In the genomic region with DNA sequence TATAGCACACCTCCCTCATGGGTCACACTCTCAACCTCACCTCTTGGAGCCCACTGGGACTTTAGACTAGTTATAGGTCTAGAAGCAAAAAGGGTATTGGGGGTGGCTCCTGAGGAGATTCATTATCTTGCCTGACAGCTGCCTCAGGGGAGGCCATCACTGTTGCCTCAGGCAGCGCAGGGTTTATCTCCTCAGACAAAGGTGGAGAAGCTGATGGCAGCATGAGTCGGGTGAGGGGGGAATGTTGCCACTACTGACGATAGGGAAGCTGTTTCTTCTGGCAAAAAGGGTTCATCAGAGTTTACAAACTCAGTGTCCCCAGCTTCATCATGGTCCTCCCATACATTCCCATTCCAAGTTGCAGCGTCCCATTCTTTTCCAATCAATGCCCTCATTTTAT, we compare ENCODE assay signal across 39 cellular contexts.
"Had no signal": no experiment of that assay in that cellular context is flagged by ENCODE, and none has a peak within 500 bp of the region (broad histone marks: within the 10 kb centered on the region; RNA-seq: fewer than 3 reads in every experiment).

No MANE protein-coding gene starts in this region.

- H3K27me3 Mint-ChIP-seq: activated naive CD4-positive, alpha-beta T cell treated with anti-CD3 and anti-CD28 coated beads, Interleukin-2, amount 10 ng/mL, durations not matched to agents 7 days and 5 days; activated naive CD8-positive, alpha-beta T cell treated with anti-CD3 and anti-CD28 coated beads, Interleukin-2, amount 10 ng/mL, durations not matched to agents 7 days and 5 days; activated naive CD8-positive, alpha-beta T cell treated with anti-CD3 and anti-CD28 coated beads, Interleukin-2, amount 50 U/mL, for 24 hours; central memory CD8-positive, alpha-beta T cell had no signal

- H3K4me3 Mint-ChIP-seq: activated naive CD4-positive, alpha-beta T cell treated with anti-CD3 and anti-CD28 coated beads for 36 hours; activated naive CD4-positive, alpha-beta T cell treated with anti-CD3 and anti-CD28 coated beads, Interleukin-2, amount 10 ng/mL, durations not matched to agents 7 days and 5 days; activated naive CD4-positive, alpha-beta T cell treated with anti-CD3 and anti-CD28 coated beads, Interleukin-2, amount 50 U/mL, for 24 hours; activated naive CD8-positive, alpha-beta T cell; activated naive CD8-positive, alpha-beta T cell treated with anti-CD3 and anti-CD28 coated beads for 36 hours; activated naive CD8-positive, alpha-beta T cell treated with anti-CD3 and anti-CD28 coated beads, Interleukin-2, amount 10 ng/mL, durations not matched to agents 7 days and 5 days; activated naive CD8-positive, alpha-beta T cell treated with anti-CD3 and anti-CD28 coated beads, Interleukin-2, amount 50 U/mL, for 24 hours; activated T-cell treated with anti-CD3 and anti-CD28 coated beads, Interleukin-2, amount 50 U/mL, for 4 hours; activated T-cell treated with anti-CD3 and anti-CD28 coated beads, Interleukin-2, amount 50 U/mL, for 72 hours; activated T-helper 1 cell treated with anti-CD3 and anti-CD28 coated beads, Interleukin-12 subunit alpha, Interleukin-12 subunit beta, Interleukin-2, Interleukin-4 antibody, amounts not matched to agents 30 ng/mL and 10 ng/mL and 1 ng/mL, durations not matched to agents 14 hours and 24 hours and 36 hours; activated T-helper 17 cell treated with anti-CD3 and anti-CD28 coated beads, Interleukin-2, amount 50 U/mL, for 72 hours; brain; central memory CD8-positive, alpha-beta T cell had no signal

- H3K4me1 ChIP-seq: adrenal gland, ascending aorta, body of pancreas, breast epithelium, colonic mucosa had no signal

- H3K27ac Mint-ChIP-seq: activated naive CD4-positive, alpha-beta T cell treated with anti-CD3 and anti-CD28 coated beads for 36 hours; activated naive CD4-positive, alpha-beta T cell treated with anti-CD3 and anti-CD28 coated beads, Interleukin-2, amount 10 ng/mL, durations not matched to agents 7 days and 5 days; activated naive CD4-positive, alpha-beta T cell treated with anti-CD3 and anti-CD28 coated beads, Interleukin-2, amount 50 U/mL, for 24 hours; activated naive CD4-positive, alpha-beta T cell treated with anti-CD3 and anti-CD28 coated beads, Interleukin-2, amount 50 U/mL, for 72 hours; activated naive CD8-positive, alpha-beta T cell; activated naive CD8-positive, alpha-beta T cell treated with anti-CD3 and anti-CD28 coated beads for 36 hours; activated naive CD8-positive, alpha-beta T cell treated with anti-CD3 and anti-CD28 coated beads, Interleukin-2, amount 10 ng/mL, durations not matched to agents 7 days and 5 days; activated naive CD8-positive, alpha-beta T cell treated with anti-CD3 and anti-CD28 coated beads, Interleukin-2, amount 50 U/mL, for 24 hours; activated T-cell treated with anti-CD3 and anti-CD28 coated beads, Interleukin-2, amount 50 U/mL, for 72 hours; activated T-helper 1 cell treated with anti-CD3 and anti-CD28 coated beads, Interleukin-12 subunit alpha, Interleukin-12 subunit beta, Interleukin-2, Interleukin-4 antibody, amounts not matched to agents 30 ng/mL and 10 ng/mL and 1 ng/mL, durations not matched to agents 14 hours and 24 hours and 36 hours; activated T-helper 17 cell treated with anti-CD3 and anti-CD28 coated beads, Interleukin-2, amount 50 U/mL, for 72 hours; activated T-helper 2 cell treated with anti-CD3 and anti-CD28 coated beads, Interferon-gamma antibody, Interleukin-2, Interleukin-4, amounts not matched to agents 10 μg/mL and 5 μg/mL and 100 μg/mL, durations not matched to agents 14 hours and 24 hours and 36 hours; brain had no signal

- FAIRE-seq: astrocyte, bronchial epithelial cell, colon had no signal

- DNase-seq: activated effector memory CD4-positive, alpha-beta T cell treated with anti-CD3 and anti-CD28 coated beads, Interleukin-2, amount 50 U/mL, for 16 hours; activated effector memory CD4-positive, alpha-beta T cell treated with Interleukin-2 at 50 U/mL for 16 hours; activated gamma-delta T cell; activated gamma-delta T cell treated with Interleukin-2 at 50 U/mL for 16 hours; activated naive CD4-positive, alpha-beta T cell; activated naive CD4-positive, alpha-beta T cell treated with anti-CD3 and anti-CD28 coated beads for 36 hours; activated naive CD4-positive, alpha-beta T cell treated with anti-CD3 and anti-CD28 coated beads, Interleukin-2, amount 10 ng/mL, durations not matched to agents 7 days and 5 days; activated naive CD4-positive, alpha-beta T cell treated with anti-CD3 and anti-CD28 coated beads, Interleukin-2, amount 50 U/mL, for 16 hours; activated naive CD4-positive, alpha-beta T cell treated with Interleukin-2 at 50 U/mL for 16 hours; activated naive CD8-positive, alpha-beta T cell treated with anti-CD3 and anti-CD28 coated beads for 36 hours; activated naive CD8-positive, alpha-beta T cell treated with anti-CD3 and anti-CD28 coated beads, Interleukin-2, amount 10 ng/mL, durations not matched to agents 7 days and 5 days; activated naive CD8-positive, alpha-beta T cell treated with anti-CD3 and anti-CD28 coated beads, Interleukin-2, amount 50 U/mL, for 24 hours; activated T-cell treated with anti-CD3 and anti-CD28 coated beads, Interleukin-2, amount 50 U/mL, for 4 hours; activated T-cell treated with anti-CD3 and anti-CD28 coated beads, Interleukin-2, amount 50 U/mL, for 48 hours; activated T-cell treated with anti-CD3 and anti-CD28 coated beads, Interleukin-2, amount 50 U/mL, for 72 hours; adrenal gland; amniotic stem cell; amygdala; anterior cingulate cortex; aorta; body of pancreas; caudate nucleus; central memory CD4-positive, alpha-beta T cell; cerebellar nuclear complex; colonic mucosa had no signal

- ATAC-seq: activated naive CD4-positive, alpha-beta T cell treated with anti-CD3 and anti-CD28 coated beads, Interleukin-2, amount 50 U/mL, for 72 hours; activated naive CD8-positive, alpha-beta T cell treated with anti-CD3 and anti-CD28 coated beads, Interleukin-2, amount 50 U/mL, for 24 hours; activated T-cell treated with anti-CD3 and anti-CD28 coated beads, Interleukin-2, amount 50 U/mL, for 4 hours; activated T-cell treated with anti-CD3 and anti-CD28 coated beads, Interleukin-2, amount 50 U/mL, for 72 hours; activated T-helper 17 cell treated with anti-CD3 and anti-CD28 coated beads, Interleukin-2, amount 50 U/mL, for 72 hours; body of pancreas had no signal

- H3K27me3 ChIP-seq: adrenal gland, ascending aorta, body of pancreas, breast epithelium, cardiac muscle cell, colonic mucosa had no signal

- H3K9me3 ChIP-seq: body of pancreas, colonic mucosa had no signal

- H3K36me3 Mint-ChIP-seq: activated naive CD4-positive, alpha-beta T cell treated with anti-CD3 and anti-CD28 coated beads, Interleukin-2, amount 10 ng/mL, durations not matched to agents 7 days and 5 days; activated naive CD4-positive, alpha-beta T cell treated with anti-CD3 and anti-CD28 coated beads, Interleukin-2, amount 50 U/mL, for 24 hours; activated naive CD8-positive, alpha-beta T cell; activated naive CD8-positive, alpha-beta T cell treated with anti-CD3 and anti-CD28 coated beads for 36 hours; activated naive CD8-positive, alpha-beta T cell treated with anti-CD3 and anti-CD28 coated beads, Interleukin-2, amount 10 ng/mL, durations not matched to agents 7 days and 5 days; brain had no signal

- H3K9me3 Mint-ChIP-seq: activated naive CD4-positive, alpha-beta T cell treated with anti-CD3 and anti-CD28 coated beads, Interleukin-2, amount 50 U/mL, for 24 hours; activated naive CD8-positive, alpha-beta T cell treated with anti-CD3 and anti-CD28 coated beads for 36 hours; activated T-helper 1 cell treated with anti-CD3 and anti-CD28 coated beads, Interleukin-12 subunit alpha, Interleukin-12 subunit beta, Interleukin-2, Interleukin-4 antibody, amounts not matched to agents 30 ng/mL and 10 ng/mL and 1 ng/mL, durations not matched to agents 14 hours and 24 hours and 36 hours; activated T-helper 2 cell treated with anti-CD3 and anti-CD28 coated beads, Interferon-gamma antibody, Interleukin-2, Interleukin-4, amounts not matched to agents 10 μg/mL and 5 μg/mL and 100 μg/mL, durations not matched to agents 14 hours and 24 hours and 36 hours; central memory CD8-positive, alpha-beta T cell had no signal

- H3K27ac ChIP-seq: adrenal gland, ascending aorta, body of pancreas, breast epithelium, cardiac muscle cell, colonic mucosa had no signal

- H3K4me1 Mint-ChIP-seq: activated naive CD4-positive, alpha-beta T cell treated with anti-CD3 and anti-CD28 coated beads, Interleukin-2, amount 10 ng/mL, durations not matched to agents 7 days and 5 days; activated naive CD4-positive, alpha-beta T cell treated with anti-CD3 and anti-CD28 coated beads, Interleukin-2, amount 50 U/mL, for 24 hours; activated naive CD8-positive, alpha-beta T cell treated with anti-CD3 and anti-CD28 coated beads for 36 hours; activated naive CD8-positive, alpha-beta T cell treated with anti-CD3 and anti-CD28 coated beads, Interleukin-2, amount 10 ng/mL, durations not matched to agents 7 days and 5 days; activated naive CD8-positive, alpha-beta T cell treated with anti-CD3 and anti-CD28 coated beads, Interleukin-2, amount 50 U/mL, for 24 hours; activated T-helper 17 cell treated with anti-CD3 and anti-CD28 coated beads, Interleukin-2, amount 50 U/mL, for 72 hours; brain; central memory CD8-positive, alpha-beta T cell had no signal

- H3K36me3 ChIP-seq: adrenal gland, ascending aorta, breast epithelium, cardiac muscle cell, colonic mucosa had no signal

- H3K4me3 ChIP-seq: adrenal gland, ascending aorta, body of pancreas, breast epithelium, cardiac muscle cell, colonic mucosa had no signal
